ENCODE assay signal across 1 cellular context in the genomic region with DNA sequence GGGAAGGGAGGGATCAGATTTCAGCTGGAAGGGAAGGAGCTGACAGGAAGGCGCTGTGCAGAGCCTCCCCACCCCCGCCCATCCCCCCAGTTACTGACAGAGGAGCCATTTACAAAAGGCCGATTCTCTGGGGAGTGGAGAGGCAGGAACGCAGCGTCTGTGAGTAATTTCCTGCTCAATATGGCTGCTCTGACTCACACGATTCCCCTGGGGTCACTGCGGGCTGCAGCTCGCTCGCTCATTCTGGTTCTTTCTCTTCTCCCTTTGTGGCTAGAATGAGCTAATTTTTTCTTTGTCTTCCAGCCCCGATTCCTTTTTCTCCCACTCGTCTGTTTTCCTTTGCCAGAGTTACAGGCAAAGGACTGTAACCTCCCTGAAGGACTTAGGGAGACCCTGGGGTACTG.
TF ChIP-seq lines count a peak whose summit lies in the region.

No MANE protein-coding gene starts in this region.

TF ChIP-seq in A549, 52 proteins besides CTCF, POLR2A, EP300 and RAD21 (continued from another document):
- TF ChIP-seq, protein P1, sequence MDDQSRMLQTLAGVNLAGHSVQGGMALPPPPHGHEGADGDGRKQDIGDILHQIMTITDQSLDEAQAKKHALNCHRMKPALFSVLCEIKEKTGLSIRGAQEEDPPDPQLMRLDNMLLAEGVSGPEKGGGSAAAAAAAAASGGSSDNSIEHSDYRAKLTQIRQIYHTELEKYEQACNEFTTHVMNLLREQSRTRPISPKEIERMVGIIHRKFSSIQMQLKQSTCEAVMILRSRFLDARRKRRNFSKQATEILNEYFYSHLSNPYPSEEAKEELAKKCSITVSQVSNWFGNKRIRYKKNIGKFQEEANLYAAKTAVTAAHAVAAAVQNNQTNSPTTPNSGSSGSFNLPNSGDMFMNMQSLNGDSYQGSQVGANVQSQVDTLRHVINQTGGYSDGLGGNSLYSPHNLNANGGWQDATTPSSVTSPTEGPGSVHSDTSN (IDR thresholded peaks at IDR 0.05) = peak; percentile 56; the same call in 1 of the 2 replicates
- TF ChIP-seq HOXB5 (CRISPR knock-in tag; IDR thresholded peaks at IDR 0.05) = no peak
- no peak for TF ChIP-seq NFE2L2 (conservative IDR thresholded peaks at IDR 0.05; ENCODE audit: low read length)
- TF ChIP-seq, protein P2, sequence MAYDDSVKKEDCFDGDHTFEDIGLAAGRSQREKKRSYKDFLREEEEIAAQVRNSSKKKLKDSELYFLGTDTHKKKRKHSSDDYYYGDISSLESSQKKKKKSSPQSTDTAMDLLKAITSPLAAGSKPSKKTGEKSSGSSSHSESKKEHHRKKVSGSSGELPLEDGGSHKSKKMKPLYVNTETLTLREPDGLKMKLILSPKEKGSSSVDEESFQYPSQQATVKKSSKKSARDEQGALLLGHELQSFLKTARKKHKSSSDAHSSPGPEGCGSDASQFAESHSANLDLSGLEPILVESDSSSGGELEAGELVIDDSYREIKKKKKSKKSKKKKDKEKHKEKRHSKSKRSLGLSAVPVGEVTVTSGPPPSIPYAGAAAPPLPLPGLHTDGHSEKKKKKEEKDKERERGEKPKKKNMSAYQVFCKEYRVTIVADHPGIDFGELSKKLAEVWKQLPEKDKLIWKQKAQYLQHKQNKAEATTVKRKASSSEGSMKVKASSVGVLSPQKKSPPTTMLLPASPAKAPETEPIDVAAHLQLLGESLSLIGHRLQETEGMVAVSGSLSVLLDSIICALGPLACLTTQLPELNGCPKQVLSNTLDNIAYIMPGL (CRISPR knock-in tag; IDR thresholded peaks at IDR 0.05; ENCODE audit: borderline replicate concordance) = no peak
- TF ChIP-seq GATA3 (IDR thresholded peaks at IDR 0.05; ENCODE audit: borderline replicate concordance) = peak; percentile 33; the same call in 1 of the 2 replicates
- TF ChIP-seq, protein P3, sequence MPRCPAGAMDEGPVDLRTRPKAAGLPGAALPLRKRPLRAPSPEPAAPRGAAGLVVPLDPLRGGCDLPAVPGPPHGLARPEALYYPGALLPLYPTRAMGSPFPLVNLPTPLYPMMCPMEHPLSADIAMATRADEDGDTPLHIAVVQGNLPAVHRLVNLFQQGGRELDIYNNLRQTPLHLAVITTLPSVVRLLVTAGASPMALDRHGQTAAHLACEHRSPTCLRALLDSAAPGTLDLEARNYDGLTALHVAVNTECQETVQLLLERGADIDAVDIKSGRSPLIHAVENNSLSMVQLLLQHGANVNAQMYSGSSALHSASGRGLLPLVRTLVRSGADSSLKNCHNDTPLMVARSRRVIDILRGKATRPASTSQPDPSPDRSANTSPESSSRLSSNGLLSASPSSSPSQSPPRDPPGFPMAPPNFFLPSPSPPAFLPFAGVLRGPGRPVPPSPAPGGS (IDR thresholded peaks at IDR 0.05) = peak; percentile 57; the same call in 1 of the 3 replicates
- no peak for TF ChIP-seq EHMT2 (IDR thresholded peaks at IDR 0.05; ENCODE audit: low read depth)
- TF ChIP-seq PHF8 (IDR thresholded peaks at IDR 0.05; ENCODE audit: borderline replicate concordance, low read depth) = no peak
- TF ChIP-seq, protein P4, sequence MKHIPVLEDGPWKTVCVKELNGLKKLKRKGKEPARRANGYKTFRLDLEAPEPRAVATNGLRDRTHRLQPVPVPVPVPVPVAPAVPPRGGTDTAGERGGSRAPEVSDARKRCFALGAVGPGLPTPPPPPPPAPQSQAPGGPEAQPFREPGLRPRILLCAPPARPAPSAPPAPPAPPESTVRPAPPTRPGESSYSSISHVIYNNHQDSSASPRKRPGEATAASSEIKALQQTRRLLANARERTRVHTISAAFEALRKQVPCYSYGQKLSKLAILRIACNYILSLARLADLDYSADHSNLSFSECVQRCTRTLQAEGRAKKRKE (CRISPR knock-in tag; IDR thresholded peaks at IDR 0.05; ENCODE audit: low read depth) = no peak
- peak; percentile 60 for TF ChIP-seq CHD2 (IDR thresholded peaks at IDR 0.05; ENCODE audit: low read length, partially characterized antibody)
- 0 out of 2 replicates have a peak, but pooled peaks have one; percentile 9 for TF ChIP-seq MYC (IDR thresholded peaks at IDR 0.05; ENCODE audit: borderline replicate concordance, low read length)
- TF ChIP-seq HDAC2 (IDR thresholded peaks at IDR 0.05) = no peak
- TF ChIP-seq, protein P5, sequence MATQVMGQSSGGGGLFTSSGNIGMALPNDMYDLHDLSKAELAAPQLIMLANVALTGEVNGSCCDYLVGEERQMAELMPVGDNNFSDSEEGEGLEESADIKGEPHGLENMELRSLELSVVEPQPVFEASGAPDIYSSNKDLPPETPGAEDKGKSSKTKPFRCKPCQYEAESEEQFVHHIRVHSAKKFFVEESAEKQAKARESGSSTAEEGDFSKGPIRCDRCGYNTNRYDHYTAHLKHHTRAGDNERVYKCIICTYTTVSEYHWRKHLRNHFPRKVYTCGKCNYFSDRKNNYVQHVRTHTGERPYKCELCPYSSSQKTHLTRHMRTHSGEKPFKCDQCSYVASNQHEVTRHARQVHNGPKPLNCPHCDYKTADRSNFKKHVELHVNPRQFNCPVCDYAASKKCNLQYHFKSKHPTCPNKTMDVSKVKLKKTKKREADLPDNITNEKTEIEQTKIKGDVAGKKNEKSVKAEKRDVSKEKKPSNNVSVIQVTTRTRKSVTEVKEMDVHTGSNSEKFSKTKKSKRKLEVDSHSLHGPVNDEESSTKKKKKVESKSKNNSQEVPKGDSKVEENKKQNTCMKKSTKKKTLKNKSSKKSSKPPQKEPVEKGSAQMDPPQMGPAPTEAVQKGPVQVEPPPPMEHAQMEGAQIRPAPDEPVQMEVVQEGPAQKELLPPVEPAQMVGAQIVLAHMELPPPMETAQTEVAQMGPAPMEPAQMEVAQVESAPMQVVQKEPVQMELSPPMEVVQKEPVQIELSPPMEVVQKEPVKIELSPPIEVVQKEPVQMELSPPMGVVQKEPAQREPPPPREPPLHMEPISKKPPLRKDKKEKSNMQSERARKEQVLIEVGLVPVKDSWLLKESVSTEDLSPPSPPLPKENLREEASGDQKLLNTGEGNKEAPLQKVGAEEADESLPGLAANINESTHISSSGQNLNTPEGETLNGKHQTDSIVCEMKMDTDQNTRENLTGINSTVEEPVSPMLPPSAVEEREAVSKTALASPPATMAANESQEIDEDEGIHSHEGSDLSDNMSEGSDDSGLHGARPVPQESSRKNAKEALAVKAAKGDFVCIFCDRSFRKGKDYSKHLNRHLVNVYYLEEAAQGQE (IDR thresholded peaks at IDR 0.05) = no peak
- no peak for TF ChIP-seq MAFK (IDR thresholded peaks at IDR 0.05; ENCODE audit: partially characterized antibody)
- TF ChIP-seq NR3C1 (IDR thresholded peaks at IDR 0.05) = no peak
- TF ChIP-seq FOXS1 (CRISPR knock-in tag; IDR thresholded peaks at IDR 0.05) = 0 out of 2 replicates have a peak, but pooled peaks have one; percentile 15
- TF ChIP-seq CEBPB (IDR thresholded peaks at IDR 0.05) = peak in 1 of 2 experiments; percentile 50; a peak in 1 of 4 replicates
- TF ChIP-seq TFCP2L1 (CRISPR knock-in tag; IDR thresholded peaks at IDR 0.05) = no peak
- peak; percentile 36; the same call in 1 of the 2 replicates for TF ChIP-seq FOSL2 (IDR thresholded peaks at IDR 0.05)
- TF ChIP-seq FOSL2 (CRISPR knock-in tag; IDR thresholded peaks at IDR 0.05) = peak; percentile 96
TF ChIP-seq in A549: peak in this region for 12.
